ENCODE assay signal across 20 cellular contexts in the genomic region with DNA sequence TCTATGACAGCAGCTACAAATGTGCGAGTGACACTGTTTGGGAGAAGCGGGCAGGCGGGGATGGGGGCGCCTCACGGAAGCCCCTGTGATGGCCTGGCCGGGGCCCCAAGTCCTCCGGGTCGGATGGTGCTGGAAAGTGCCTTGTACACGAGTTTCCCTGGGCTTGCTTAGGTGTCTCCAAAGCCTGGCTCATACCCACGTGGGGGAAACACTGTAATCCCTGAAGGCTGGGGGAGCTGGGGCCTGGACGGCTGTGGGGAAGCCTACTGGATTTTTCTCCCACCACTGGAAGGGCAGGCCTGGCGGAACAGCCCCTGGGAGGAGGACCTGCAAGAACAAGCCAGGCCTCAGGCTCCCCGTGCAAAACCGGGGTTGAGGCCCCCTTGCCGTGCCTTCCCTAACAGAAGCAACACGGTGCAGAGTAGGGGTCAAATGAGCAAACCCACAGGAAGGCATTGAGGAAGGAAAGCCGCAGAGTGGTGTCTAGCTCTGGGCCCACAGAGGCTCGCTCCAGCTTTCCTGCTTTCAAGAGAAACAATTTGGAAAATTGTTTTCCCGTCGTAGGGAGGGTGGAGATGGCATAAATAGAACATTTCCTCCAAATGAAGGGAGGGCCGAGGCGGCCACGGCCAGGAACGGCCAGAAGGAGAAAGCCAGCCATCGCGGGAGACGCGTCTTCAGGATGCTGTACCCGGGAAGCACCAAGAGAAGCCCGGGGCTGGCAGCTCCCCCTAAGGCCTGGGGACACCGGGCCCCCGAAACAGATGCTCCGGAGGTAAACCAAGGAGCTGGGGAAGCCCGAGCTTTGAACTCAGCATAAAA.
DNase-seq lines count a peak whose midpoint lies in the region; ATAC-seq, FAIRE-seq and TF ChIP-seq lines count a peak whose summit lies in the region.
"Had no signal": no experiment of that assay in that cellular context is flagged by ENCODE, and none has a peak within 500 bp of the region (broad histone marks: within the 10 kb centered on the region; RNA-seq: fewer than 3 reads in every experiment).

No MANE protein-coding gene starts in this region.

- peaks cover 17 to 37% of the 10 kb centered on the region in 2 donors for H3K27me3 Mint-ChIP-seq in stimulated activated naive B cell treated with anti-CD40 and anti-IgM and Interleukin-4, amounts not matched to agents 10 μg/mL and 1 μg/mL and 100 μg/mL, for 72 hours

- H3K27ac Mint-ChIP-seq in stimulated activated naive B cell treated with anti-CD40 and anti-IgM and Interleukin-4, amounts not matched to agents 10 μg/mL and 1 μg/mL and 100 μg/mL, for 72 hours, result no peak overlapping the region
- H3K27ac Mint-ChIP-seq: B cell; CD14-positive monocyte; CD8-positive, alpha-beta T cell; HFFc6 had no signal

- intact Hi-C loops in endothelial cell of umbilical vein (cut with micrococcal nuclease), result no loop called here

- H3F3A ChIP-seq in MM.1S (ENCODE audit: insufficient read depth, low read length), result no peaks in the 10 kb centered on the region

- no peaks in the 10 kb centered on the region for H3K9me1 ChIP-seq in endothelial cell of umbilical vein (replicated peaks; ENCODE audit: control insufficient read depth, extremely low read depth, insufficient read depth, low read length)

- H3K4me1 ChIP-seq in BLaER1 treated with 17β-estradiol and CSF1 and Interleukin-3, amounts not matched to agents 10 nM and 100 nM, result peaks cover 11 to 53% (median 48%) of the 10 kb centered on the region in 10 experiments
- H3K4me1 ChIP-seq in endothelial cell of umbilical vein (ENCODE audit: control insufficient read depth, extremely low read depth, insufficient read depth, low read length) (no peaks in the 10 kb centered on the region), MM.1S (ENCODE audit: low read length) (no peaks in the 10 kb centered on the region)
- H3K4me1 ChIP-seq: HAP-1 had no signal

- POLR2A ChIA-PET in endothelial cell of umbilical vein (lab: Charles Lee), result no interaction called here

- no peaks in the 10 kb centered on the region for H3K36me3 Mint-ChIP-seq in stimulated activated naive B cell treated with anti-CD40 and anti-IgM and Interleukin-4, amounts not matched to agents 10 μg/mL and 1 μg/mL and 100 μg/mL, for 72 hours
- H3K36me3 Mint-ChIP-seq: CD14-positive monocyte; CD8-positive, alpha-beta T cell had no signal

- ATAC-seq in HG02840 (IDR thresholded peaks at IDR 0.05; ENCODE audit: low FRiP score, unreplicated experiment), result no peak
- ATAC-seq in stimulated activated naive B cell treated with anti-CD40 and anti-IgM and Interleukin-4, amounts not matched to agents 10 μg/mL and 1 μg/mL and 100 μg/mL, for 72 hours (replicated peaks), result no peak
- ATAC-seq: CD8-positive, alpha-beta T cell had no signal

- H3K27ac ChIP-seq in BLaER1 treated with 17β-estradiol and CSF1 and Interleukin-3, amounts not matched to agents 10 nM and 100 nM, result no peak overlapping the region
- H3K27ac ChIP-seq in angular gyrus (ENCODE audit: low read depth, low read length) (peak overlapping the region; percentile 76), endothelial cell of umbilical vein (ENCODE audit: insufficient read depth, low read depth, low read length) (no peak overlapping the region), MM.1S (ENCODE audit: low read length) (no peak overlapping the region)

- no peaks in the 10 kb centered on the region; a peak in 1 of 22 replicates for H3K36me3 ChIP-seq in BLaER1 treated with 17β-estradiol and CSF1 and Interleukin-3, amounts not matched to agents 10 nM and 100 nM
- no peaks in the 10 kb centered on the region for H3K36me3 ChIP-seq in endothelial cell of umbilical vein (ENCODE audit: control insufficient read depth in 2 of 2, extremely low read depth in 1 of 2, insufficient read depth in 2 of 2, low read length in 2 of 2)
- H3K36me3 ChIP-seq in MM.1S (replicated peaks; ENCODE audit: insufficient read depth, low read length), result no peaks in the 10 kb centered on the region
- H3K36me3 ChIP-seq: HAP-1 had no signal

- BruUV-seq in endothelial cell of umbilical vein (replicated peaks; lab: Mats Ljungman, UMichigan), result no TSS peak

- H2AFZ ChIP-seq in endothelial cell of umbilical vein (ENCODE audit: low read depth, low read length) (no peak overlapping the region), MM.1S (ENCODE audit: low read length) (no peak overlapping the region)

- H3K4me3 Mint-ChIP-seq in stimulated activated naive B cell treated with anti-CD40 and anti-IgM and Interleukin-4, amounts not matched to agents 10 μg/mL and 1 μg/mL and 100 μg/mL, for 72 hours, result no peak overlapping the region
- H3K4me3 Mint-ChIP-seq: B cell; CD14-positive monocyte; CD8-positive, alpha-beta T cell; HFFc6 had no signal

- H3K4me1 Mint-ChIP-seq in stimulated activated naive B cell treated with anti-CD40 and anti-IgM and Interleukin-4, amounts not matched to agents 10 μg/mL and 1 μg/mL and 100 μg/mL, for 72 hours, result peaks cover 0 to 1% of the 10 kb centered on the region in 2 donors
- H3K4me1 Mint-ChIP-seq: B cell, CD14-positive monocyte had no signal

- CTCF ChIA-PET in endothelial cell of umbilical vein (lab: Charles Lee), result no interaction called here

- no peak for TF ChIP-seq CTCF in endothelial cell of umbilical vein (IDR thresholded peaks at IDR 0.05; ENCODE audit: extremely low read depth in 1 of 2, insufficient read depth in 1 of 2, low read depth in 1 of 2, low read length in 2 of 2)
- TF ChIP-seq CTCF in MM.1S (IDR thresholded peaks at IDR 0.05; ENCODE audit: low read length), result no peak

- dilution Hi-C loops in endothelial cell of umbilical vein (cut with MboI; ENCODE audit: extremely low pct_ligation_motif_present, low sequenced_read_pairs), result no loop called here

- peaks cover 2 to 6% (median 4%) of the 10 kb centered on the region in 11 experiments; a peak in 19 of 22 replicates for H3K9me3 ChIP-seq in BLaER1 treated with 17β-estradiol and CSF1 and Interleukin-3, amounts not matched to agents 10 nM and 100 nM (replicated peaks in 1 of 11)
- H3K9me3 ChIP-seq in endothelial cell of umbilical vein (replicated peaks; ENCODE audit: control insufficient read depth, insufficient read depth, low read length) (no peaks in the 10 kb centered on the region), MM.1S (replicated peaks; ENCODE audit: insufficient read depth, low read length) (no peaks in the 10 kb centered on the region)
- H3K9me3 ChIP-seq: HAP-1 had no signal

- peak; percentile 8 for FAIRE-seq in endothelial cell of umbilical vein (lab: Jason Lieb, UNC)
- FAIRE-seq: A204.1, D721Med, GM19239, H1 had no signal

- no peaks in the 10 kb centered on the region for H3K9me2 ChIP-seq in MM.1S (replicated peaks; ENCODE audit: insufficient read depth, low read length)

- H3K4me3 ChIP-seq in BLaER1 treated with 17β-estradiol and CSF1 and Interleukin-3, amounts not matched to agents 10 nM and 100 nM, result no peak overlapping the region
- H3K4me3 ChIP-seq in endothelial cell of umbilical vein (replicated peaks in 1 of 3; ENCODE audit: insufficient read depth in 1 of 3, low read depth in 1 of 3, low read length in 3 of 3) (no peak overlapping the region), MM.1S (ENCODE audit: low read length) (no peak overlapping the region)
- H3K4me3 ChIP-seq: HAP-1 had no signal

- H3K79me2 ChIP-seq in endothelial cell of umbilical vein (ENCODE audit: control insufficient read depth, insufficient read depth, low read length) (no peaks in the 10 kb centered on the region), MM.1S (ENCODE audit: low read length) (no peaks in the 10 kb centered on the region)

- peak overlapping the region; percentile 36 to 89 (median 77) for H3K4me2 ChIP-seq in BLaER1 treated with 17β-estradiol and CSF1 and Interleukin-3, amounts not matched to agents 10 nM and 100 nM
- no peak overlapping the region for H3K4me2 ChIP-seq in endothelial cell of umbilical vein (ENCODE audit: insufficient read depth, low read length)
- no peak overlapping the region for H3K4me2 ChIP-seq in MM.1S (ENCODE audit: low read depth, low read length)

- TF ChIP-seq POLR2A in endothelial cell of umbilical vein (IDR thresholded peaks at IDR 0.05; ENCODE audit: low read depth, low read length), result no peak

- no peaks in the 10 kb centered on the region for H3K9me3 Mint-ChIP-seq in stimulated activated naive B cell treated with anti-CD40 and anti-IgM and Interleukin-4, amounts not matched to agents 10 μg/mL and 1 μg/mL and 100 μg/mL, for 72 hours
- H3K9me3 Mint-ChIP-seq: CD8-positive, alpha-beta T cell had no signal

- DNase-seq in endothelial cell of umbilical vein (ENCODE audit: low read depth, low spot score) (no peak), retina (peak; percentile 40), MM.1S (no peak)
- no peak for DNase-seq in stimulated activated naive B cell treated with anti-CD40 and anti-IgM and Interleukin-4, amounts not matched to agents 10 μg/mL and 1 μg/mL and 100 μg/mL, for 72 hours
- DNase-seq: COR-L47, DMS153, DMS79 treated with DMSO at 0.1 percent for 48 hours, GF-D8, HFFc6 had no signal

- peaks cover 0 to 17% (median 10%) of the 10 kb centered on the region in 11 experiments; a peak in 8 of 22 replicates for H3K27me3 ChIP-seq in BLaER1 treated with 17β-estradiol and CSF1 and Interleukin-3, amounts not matched to agents 10 nM and 100 nM
- H3K27me3 ChIP-seq in endothelial cell of umbilical vein (ENCODE audit: control insufficient read depth in 2 of 2, insufficient read depth in 2 of 2, low read length in 2 of 2) (peaks cover 0 to 5% of the 10 kb centered on the region in 2 experiments), MM.1S (replicated peaks; ENCODE audit: insufficient read depth, low read length) (peaks cover 100% of the 10 kb centered on the region)

- peak overlapping the region in 2 of 11 experiments; percentile 24 to 35; a peak in 2 of 22 replicates for H3K9ac ChIP-seq in BLaER1 treated with 17β-estradiol and CSF1 and Interleukin-3, amounts not matched to agents 10 nM and 100 nM
- no peak overlapping the region for H3K9ac ChIP-seq in endothelial cell of umbilical vein (replicated peaks; ENCODE audit: extremely low read depth, insufficient read depth, low read length)
- no peak overlapping the region for H3K9ac ChIP-seq in MM.1S (ENCODE audit: low read length)

- peaks cover 0 to 22% (median 0%) of the 10 kb centered on the region in 11 experiments; a peak in 3 of 22 replicates for H4K20me1 ChIP-seq in BLaER1 treated with 17β-estradiol and CSF1 and Interleukin-3, amounts not matched to agents 10 nM and 100 nM
- H4K20me1 ChIP-seq in endothelial cell of umbilical vein (replicated peaks; ENCODE audit: control insufficient read depth, extremely low read depth, insufficient read depth, low read length) (no peaks in the 10 kb centered on the region), MM.1S (ENCODE audit: insufficient read depth, low read length) (no peaks in the 10 kb centered on the region)

TF ChIP-seq in endothelial cell of umbilical vein, 7 proteins besides CTCF, POLR2A, EP300 and RAD21 (continues in another document):
- TF ChIP-seq, protein P1, sequence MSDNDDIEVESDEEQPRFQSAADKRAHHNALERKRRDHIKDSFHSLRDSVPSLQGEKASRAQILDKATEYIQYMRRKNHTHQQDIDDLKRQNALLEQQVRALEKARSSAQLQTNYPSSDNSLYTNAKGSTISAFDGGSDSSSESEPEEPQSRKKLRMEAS (IDR thresholded peaks at IDR 0.05; ENCODE audit: insufficient read depth, insufficient read length), result no peak
- TF ChIP-seq MYC (IDR thresholded peaks at IDR 0.05; ENCODE audit: low read depth, low read length) (no peak), JUN (IDR thresholded peaks at IDR 0.05; ENCODE audit: borderline replicate concordance, insufficient read depth, insufficient read length, low read depth) (no peak)

Comparison
In these comparisons a context has a peak if more than half of its experiments do, and no peak if none do; other contexts are left out.
1. H3K4me2 ChIP-seq: peak in BLaER1 treated with 17β-estradiol and CSF1 and Interleukin-3, amounts not matched to agents 10 nM and 100 nM (11 of 11); none in endothelial cell of umbilical vein (single experiment) and MM.1S (single experiment).